Comparison of ENCODE assay signal across 20 cellular contexts in genomic region chr20:43563429-43563828, GRCh38. TPM values are rescaled to one million over a fixed set of nuclear protein-coding genes. Genes with fewer than 3 reads are reported as not detected.
A peak's percentile ranks its signal among the peaks of the same experiment; 100 is the strongest.
DNase-seq lines count a peak whose midpoint lies in the region; ATAC-seq and TF ChIP-seq lines count a peak whose summit lies in the region.
"Had no signal": no experiment of that assay in that cellular context is flagged by ENCODE, and none has a peak within 500 bp of the region (broad histone marks: within the 10 kb centered on the region; RNA-seq: fewer than 3 reads in every experiment).

No MANE protein-coding gene starts in this region.

- TF ChIP-seq EP300 in Ishikawa (IDR thresholded peaks at IDR 0.05; ENCODE audit: borderline replicate concordance), result no peak

- peak; percentile 27 for DNase-seq in ELR (ENCODE audit: low read depth)
- DNase-seq in WERI-Rb-1, result no peak
- DNase-seq in memory B cell (ENCODE audit: low spot score in 2 of 2), result no peak
- DNase-seq in caudate nucleus (lab: John Stamatoyannopoulos, UW), result no peak
- no peak for DNase-seq in MV-4-11 (lab: John Stamatoyannopoulos, UW)
- DNase-seq in COR-L47 (lab: John Stamatoyannopoulos, UW), result no peak
- DNase-seq: activated CD4-positive, alpha-beta T cell treated with anti-CD3 and anti-CD28 coated beads, Interleukin-2, amount 50 U/mL, for 1 hour; activated T-cell treated with anti-CD3 and anti-CD28 coated beads, Interleukin-2, amount 50 U/mL, for 1 hour; foreskin melanocyte; naive B cell; NCI-H1436; stimulated activated CD4-positive, alpha-beta T cell treated with anti-CD3 and anti-CD28 coated beads, Interleukin-12 subunit alpha, Interleukin-12 subunit beta, amount 100 ng/mL, for 4 hours; stimulated activated naive CD8-positive, alpha-beta T cell treated with anti-CD3 and anti-CD28 coated beads, Interleukin-15, amount 100 ng/mL, for 72 hours had no signal

- peaks cover 1% of the 10 kb centered on the region for H3K36me3 Mint-ChIP-seq in memory B cell
- no peaks in the 10 kb centered on the region for H3K36me3 Mint-ChIP-seq in activated T-helper 17 cell treated with anti-CD3 and anti-CD28 coated beads, Interleukin-2, amount 50 U/mL, for 72 hours (ENCODE audit: low read depth)
- H3K36me3 Mint-ChIP-seq: activated naive CD4-positive, alpha-beta T cell treated with anti-CD3 and anti-CD28 coated beads, Interleukin-2, amount 50 U/mL, for 24 hours; brain; IgD-negative memory B cell; naive B cell had no signal

- H3K27me3 Mint-ChIP-seq in memory B cell, result no peaks in the 10 kb centered on the region
- H3K27me3 Mint-ChIP-seq in activated T-helper 17 cell treated with anti-CD3 and anti-CD28 coated beads, Interleukin-2, amount 50 U/mL, for 72 hours, result no peaks in the 10 kb centered on the region
- H3K27me3 Mint-ChIP-seq: activated naive CD4-positive, alpha-beta T cell treated with anti-CD3 and anti-CD28 coated beads, Interleukin-2, amount 50 U/mL, for 24 hours; naive B cell; stimulated activated naive CD8-positive, alpha-beta T cell treated with anti-CD3 and anti-CD28 coated beads, Interleukin-15, amount 100 ng/mL, for 72 hours had no signal

- no peaks in the 10 kb centered on the region for H3K27me3 ChIP-seq in WERI-Rb-1 (ENCODE audit: insufficient read depth, low read depth, severe bottlenecking)
- H3K27me3 ChIP-seq: SJSA1 had no signal

- no peak overlapping the region for H3K4me3 ChIP-seq in WERI-Rb-1 (ENCODE audit: low read depth, low read length)
- H3K4me3 ChIP-seq: prostate gland, SJSA1 had no signal

- no peaks in the 10 kb centered on the region for H3K9me3 Mint-ChIP-seq in memory B cell
- H3K9me3 Mint-ChIP-seq in activated T-helper 17 cell treated with anti-CD3 and anti-CD28 coated beads, Interleukin-2, amount 50 U/mL, for 72 hours, result no peaks in the 10 kb centered on the region
- H3K9me3 Mint-ChIP-seq: activated naive CD4-positive, alpha-beta T cell treated with anti-CD3 and anti-CD28 coated beads, Interleukin-2, amount 50 U/mL, for 24 hours; brain; IgD-negative memory B cell; naive B cell; stimulated activated naive CD8-positive, alpha-beta T cell treated with anti-CD3 and anti-CD28 coated beads, Interleukin-15, amount 100 ng/mL, for 72 hours had no signal

- peak; percentile 31; the same call in 1 of the 2 replicates for TF ChIP-seq CTCF in WERI-Rb-1 (IDR thresholded peaks at IDR 0.05; ENCODE audit: low read depth, low read length)

- H3K27ac ChIP-seq in WERI-Rb-1 (no peak overlapping the region), caudate nucleus (ENCODE audit: low read depth, low read length) (no peak overlapping the region)
- H3K27ac ChIP-seq: prostate gland, SJSA1 had no signal

- peaks cover 6% of the 10 kb centered on the region for H3K4me1 Mint-ChIP-seq in memory B cell
- peaks cover 4% of the 10 kb centered on the region for H3K4me1 Mint-ChIP-seq in activated T-helper 17 cell treated with anti-CD3 and anti-CD28 coated beads, Interleukin-2, amount 50 U/mL, for 72 hours
- H3K4me1 Mint-ChIP-seq: activated naive CD4-positive, alpha-beta T cell treated with anti-CD3 and anti-CD28 coated beads, Interleukin-2, amount 50 U/mL, for 24 hours; brain; naive B cell; stimulated activated naive CD8-positive, alpha-beta T cell treated with anti-CD3 and anti-CD28 coated beads, Interleukin-15, amount 100 ng/mL, for 72 hours had no signal

- no peaks in the 10 kb centered on the region for H3K9me3 ChIP-seq in WERI-Rb-1 (ENCODE audit: severe bottlenecking)
- H3K9me3 ChIP-seq: prostate gland, SJSA1 had no signal

- ATAC-seq in memory B cell (ENCODE audit: low read depth), result no peak
- ATAC-seq in activated T-helper 17 cell treated with anti-CD3 and anti-CD28 coated beads, Interleukin-2, amount 50 U/mL, for 72 hours (replicated peaks), result no peak
- ATAC-seq: stimulated activated naive CD8-positive, alpha-beta T cell treated with anti-CD3 and anti-CD28 coated beads, Interleukin-15, amount 100 ng/mL, for 72 hours had no signal

- H3K27ac Mint-ChIP-seq in memory B cell, result peak overlapping the region; percentile 33
- no peak overlapping the region for H3K27ac Mint-ChIP-seq in activated T-helper 17 cell treated with anti-CD3 and anti-CD28 coated beads, Interleukin-2, amount 50 U/mL, for 72 hours
- H3K27ac Mint-ChIP-seq: activated naive CD4-positive, alpha-beta T cell treated with anti-CD3 and anti-CD28 coated beads, Interleukin-2, amount 50 U/mL, for 24 hours; brain; IgD-negative memory B cell had no signal

- H3K4me3 Mint-ChIP-seq in memory B cell, result no peak overlapping the region
- no peak overlapping the region for H3K4me3 Mint-ChIP-seq in activated T-helper 17 cell treated with anti-CD3 and anti-CD28 coated beads, Interleukin-2, amount 50 U/mL, for 72 hours
- H3K4me3 Mint-ChIP-seq: activated naive CD4-positive, alpha-beta T cell treated with anti-CD3 and anti-CD28 coated beads, Interleukin-2, amount 50 U/mL, for 24 hours; brain; IgD-negative memory B cell; naive B cell; stimulated activated naive CD8-positive, alpha-beta T cell treated with anti-CD3 and anti-CD28 coated beads, Interleukin-15, amount 100 ng/mL, for 72 hours had no signal

- TF ChIP-seq RAD21 in Ishikawa (IDR thresholded peaks at IDR 0.05; ENCODE audit: low read depth), result peak; percentile 36; the same call in 1 of the 2 replicates

- H3K36me3 ChIP-seq in WERI-Rb-1, result no peaks in the 10 kb centered on the region
- H3K36me3 ChIP-seq: prostate gland, SJSA1 had no signal

TF ChIP-seq in Ishikawa, 13 proteins besides CTCF, POLR2A, EP300 and RAD21:
- TF ChIP-seq TCF12 (IDR thresholded peaks at IDR 0.05; ENCODE audit: low read depth) (no peak), EGR1 (IDR thresholded peaks at IDR 0.05) (no peak), CEBPB (IDR thresholded peaks at IDR 0.05) (no peak), REST (IDR thresholded peaks at IDR 0.05; ENCODE audit: low read depth) (no peak), CREB1 (IDR thresholded peaks at IDR 0.05; ENCODE audit: low read depth) (no peak), USF1 (IDR thresholded peaks at IDR 0.05) (no peak), FOXM1 (IDR thresholded peaks at IDR 0.05; ENCODE audit: borderline replicate concordance, low read depth) (no peak), YY1 (IDR thresholded peaks at IDR 0.05; ENCODE audit: low read depth) (no peak)

RNA-seq across cellular contexts. Expression of gene SGK2, which starts 4.6 kb away (rescaled TPM):
- total RNA-seq in activated T-helper 17 cell treated with anti-CD3 and anti-CD28 coated beads, Interleukin-2, amount 50 U/mL, for 72 hours, result 1 to 10 TPM in 1 of 2 donors, under 1 TPM in 1; 0.22 to 2.9 TPM
- total RNA-seq: SJSA1 had no signal

RNA-seq across cellular contexts. Expression of gene IFT52, which starts 27.3 kb away (rescaled TPM):
- total RNA-seq in activated T-helper 17 cell treated with anti-CD3 and anti-CD28 coated beads, Interleukin-2, amount 50 U/mL, for 72 hours, result 10 to 100 TPM; 10.9 to 15.9 TPM

RNA-seq across cellular contexts. Expression of gene L3MBTL1, which starts 55.9 kb away (rescaled TPM):
- 10 to 100 TPM in 1 of 2 donors, 1 to 10 TPM in 1; 6.1 to 15.3 TPM for total RNA-seq in activated T-helper 17 cell treated with anti-CD3 and anti-CD28 coated beads, Interleukin-2, amount 50 U/mL, for 72 hours
- total RNA-seq: SJSA1 had no signal
